Comparison of ENCODE assay signal across 24 cellular contexts in the genomic region with DNA sequence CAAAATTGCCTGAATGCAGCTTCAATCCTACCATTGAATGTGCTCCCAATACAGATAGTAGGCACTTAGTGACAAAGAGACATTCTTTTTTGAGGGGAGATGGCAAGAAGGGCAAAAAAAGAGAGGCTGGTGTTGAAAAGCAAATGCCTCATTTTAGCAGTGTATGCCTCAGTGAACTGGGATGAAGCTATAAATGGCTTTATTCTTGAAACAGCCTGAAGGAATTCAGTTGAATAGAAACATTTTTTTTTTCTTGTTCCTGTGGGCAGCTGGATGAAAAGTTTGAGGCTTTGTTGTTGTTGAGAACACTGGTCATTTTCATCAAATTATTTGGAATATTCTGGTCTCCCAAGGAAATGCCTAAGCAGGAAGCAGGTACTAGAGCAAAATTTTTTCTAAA.
"Had no signal": no experiment of that assay in that cellular context is flagged by ENCODE, and none has a peak within 500 bp of the region (broad histone marks: within the 10 kb centered on the region; RNA-seq: fewer than 3 reads in every experiment).

No MANE protein-coding gene starts in this region.

- H3K4me1 Mint-ChIP-seq: activated CD4-positive, alpha-beta T cell treated with anti-CD3 and anti-CD28 coated beads, Interleukin-2, amount 10 ng/mL, durations not matched to agents 7 days and 5 days; activated T-helper 17 cell treated with anti-CD3 and anti-CD28 coated beads, Interleukin-2, amount 50 U/mL, for 72 hours; T-cell had no signal

- ATAC-seq: activated T-helper 17 cell treated with anti-CD3 and anti-CD28 coated beads, Interleukin-2, amount 50 U/mL, for 72 hours; PC-3; T-cell had no signal

- H3K9me3 ChIP-seq: MG63 had no signal

- H3K4me3 Mint-ChIP-seq: activated CD4-positive, alpha-beta memory T cell treated with anti-CD3 and anti-CD28 coated beads for 36 hours; activated CD4-positive, alpha-beta T cell treated with anti-CD3 and anti-CD28 coated beads, Interleukin-2, amount 10 ng/mL, durations not matched to agents 7 days and 5 days; activated naive CD4-positive, alpha-beta T cell treated with anti-CD3 and anti-CD28 coated beads for 36 hours; activated naive CD8-positive, alpha-beta T cell; activated T-helper 17 cell treated with anti-CD3 and anti-CD28 coated beads, Interleukin-2, amount 50 U/mL, for 72 hours; T-cell had no signal

- H3K36me3 ChIP-seq: brain microvascular endothelial cell, cardiac muscle cell, MG63 had no signal

- H3K27me3 Mint-ChIP-seq: activated CD4-positive, alpha-beta memory T cell treated with anti-CD3 and anti-CD28 coated beads for 36 hours; activated CD4-positive, alpha-beta T cell treated with anti-CD3 and anti-CD28 coated beads, Interleukin-2, amount 10 ng/mL, durations not matched to agents 7 days and 5 days; activated naive CD8-positive, alpha-beta T cell; activated T-helper 17 cell treated with anti-CD3 and anti-CD28 coated beads, Interleukin-2, amount 50 U/mL, for 72 hours; T-cell had no signal

- H3K27me3 ChIP-seq: brain microvascular endothelial cell, cardiac muscle cell, MG63 had no signal

- DNase-seq: activated CD4-positive, alpha-beta memory T cell treated with anti-CD3 and anti-CD28 coated beads for 36 hours; activated CD4-positive, alpha-beta T cell treated with anti-CD3 and anti-CD28 coated beads, Interleukin-2, amount 10 ng/mL, durations not matched to agents 7 days and 5 days; activated CD4-positive, CD25-positive, alpha-beta regulatory T cell; activated CD8-positive, alpha-beta memory T cell treated with anti-CD3 and anti-CD28 coated beads for 24 hours; activated gamma-delta T cell; activated naive CD4-positive, alpha-beta T cell treated with anti-CD3 and anti-CD28 coated beads for 36 hours; activated T-cell treated with anti-CD3 and anti-CD28 coated beads for 4 hours; activated T-cell treated with anti-CD3 and anti-CD28 coated beads, Interleukin-2, amount 50 U/mL, for 48 hours; amygdala; brain microvascular endothelial cell; MG63; NCI-H1105; NCI-H1436; NCI-H1694 treated with DMSO at 0.1 percent for 48 hours; NCI-H2081; NCI-H524; PC-3; SHP77 treated with DMSO at 0.1 percent for 48 hours; T-cell; T-helper 2 cell; T1000 had no signal

- H3K4me3 ChIP-seq: cardiac muscle cell, MG63 had no signal

- H3K27ac Mint-ChIP-seq: activated CD4-positive, alpha-beta memory T cell treated with anti-CD3 and anti-CD28 coated beads for 36 hours; activated CD4-positive, alpha-beta T cell treated with anti-CD3 and anti-CD28 coated beads, Interleukin-2, amount 10 ng/mL, durations not matched to agents 7 days and 5 days; activated naive CD4-positive, alpha-beta T cell treated with anti-CD3 and anti-CD28 coated beads for 36 hours; activated naive CD8-positive, alpha-beta T cell; activated T-helper 17 cell treated with anti-CD3 and anti-CD28 coated beads, Interleukin-2, amount 50 U/mL, for 72 hours; T-cell had no signal

- H3K27ac ChIP-seq: brain microvascular endothelial cell, cardiac muscle cell had no signal
